ENCODE assay signal across 1 cellular context in the genomic region with DNA sequence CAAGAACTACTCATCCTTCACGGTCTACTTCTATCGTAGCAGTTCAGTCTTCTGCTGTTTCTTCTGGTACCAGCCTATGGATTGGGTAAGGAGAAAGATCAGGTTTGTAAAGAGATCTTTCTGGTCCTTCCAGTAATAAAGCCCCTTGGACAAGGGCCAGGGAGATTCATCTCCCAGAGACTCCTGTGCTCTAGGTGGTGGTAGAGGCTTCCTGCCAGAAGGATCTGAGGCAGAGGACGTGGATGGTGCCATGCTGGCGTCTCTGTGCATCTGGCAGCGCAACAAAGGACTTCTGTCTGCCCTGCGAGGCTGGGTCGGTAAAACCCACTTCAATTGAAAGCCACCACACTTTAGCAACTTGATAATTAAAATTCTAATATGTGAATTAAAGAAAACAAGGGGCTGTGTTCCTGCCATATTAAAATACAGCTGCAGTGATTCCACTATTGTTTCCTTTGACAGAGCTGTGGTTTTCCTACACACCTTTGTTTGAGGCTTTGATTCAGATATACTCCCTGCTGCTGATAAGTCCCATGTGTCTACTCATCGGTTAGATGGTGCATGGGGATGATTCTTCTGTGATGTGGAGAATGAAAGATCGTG.
TF ChIP-seq lines count a peak whose summit lies in the region.

No MANE protein-coding gene starts in this region.

TF ChIP-seq in GM23338, 12 proteins besides CTCF, POLR2A, EP300 and RAD21 (continued from another document):
- TF ChIP-seq, protein P1, sequence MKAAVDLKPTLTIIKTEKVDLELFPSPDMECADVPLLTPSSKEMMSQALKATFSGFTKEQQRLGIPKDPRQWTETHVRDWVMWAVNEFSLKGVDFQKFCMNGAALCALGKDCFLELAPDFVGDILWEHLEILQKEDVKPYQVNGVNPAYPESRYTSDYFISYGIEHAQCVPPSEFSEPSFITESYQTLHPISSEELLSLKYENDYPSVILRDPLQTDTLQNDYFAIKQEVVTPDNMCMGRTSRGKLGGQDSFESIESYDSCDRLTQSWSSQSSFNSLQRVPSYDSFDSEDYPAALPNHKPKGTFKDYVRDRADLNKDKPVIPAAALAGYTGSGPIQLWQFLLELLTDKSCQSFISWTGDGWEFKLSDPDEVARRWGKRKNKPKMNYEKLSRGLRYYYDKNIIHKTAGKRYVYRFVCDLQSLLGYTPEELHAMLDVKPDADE (IDR thresholded peaks at IDR 0.05) = no peak
- no peak for TF ChIP-seq ZNF114 (CRISPR knock-in tag; IDR thresholded peaks at IDR 0.05)
- TF ChIP-seq ZNF331 (CRISPR knock-in tag; IDR thresholded peaks at IDR 0.05; ENCODE audit: low read depth) = no peak
- TF ChIP-seq POLR2AphosphoS5 (IDR thresholded peaks at IDR 0.05; ENCODE audit: low read depth) = no peak
- TF ChIP-seq EZH2phosphoT487 (IDR thresholded peaks at IDR 0.05; ENCODE audit: unreplicated experiment) = no peak
- TF ChIP-seq, protein P2, sequence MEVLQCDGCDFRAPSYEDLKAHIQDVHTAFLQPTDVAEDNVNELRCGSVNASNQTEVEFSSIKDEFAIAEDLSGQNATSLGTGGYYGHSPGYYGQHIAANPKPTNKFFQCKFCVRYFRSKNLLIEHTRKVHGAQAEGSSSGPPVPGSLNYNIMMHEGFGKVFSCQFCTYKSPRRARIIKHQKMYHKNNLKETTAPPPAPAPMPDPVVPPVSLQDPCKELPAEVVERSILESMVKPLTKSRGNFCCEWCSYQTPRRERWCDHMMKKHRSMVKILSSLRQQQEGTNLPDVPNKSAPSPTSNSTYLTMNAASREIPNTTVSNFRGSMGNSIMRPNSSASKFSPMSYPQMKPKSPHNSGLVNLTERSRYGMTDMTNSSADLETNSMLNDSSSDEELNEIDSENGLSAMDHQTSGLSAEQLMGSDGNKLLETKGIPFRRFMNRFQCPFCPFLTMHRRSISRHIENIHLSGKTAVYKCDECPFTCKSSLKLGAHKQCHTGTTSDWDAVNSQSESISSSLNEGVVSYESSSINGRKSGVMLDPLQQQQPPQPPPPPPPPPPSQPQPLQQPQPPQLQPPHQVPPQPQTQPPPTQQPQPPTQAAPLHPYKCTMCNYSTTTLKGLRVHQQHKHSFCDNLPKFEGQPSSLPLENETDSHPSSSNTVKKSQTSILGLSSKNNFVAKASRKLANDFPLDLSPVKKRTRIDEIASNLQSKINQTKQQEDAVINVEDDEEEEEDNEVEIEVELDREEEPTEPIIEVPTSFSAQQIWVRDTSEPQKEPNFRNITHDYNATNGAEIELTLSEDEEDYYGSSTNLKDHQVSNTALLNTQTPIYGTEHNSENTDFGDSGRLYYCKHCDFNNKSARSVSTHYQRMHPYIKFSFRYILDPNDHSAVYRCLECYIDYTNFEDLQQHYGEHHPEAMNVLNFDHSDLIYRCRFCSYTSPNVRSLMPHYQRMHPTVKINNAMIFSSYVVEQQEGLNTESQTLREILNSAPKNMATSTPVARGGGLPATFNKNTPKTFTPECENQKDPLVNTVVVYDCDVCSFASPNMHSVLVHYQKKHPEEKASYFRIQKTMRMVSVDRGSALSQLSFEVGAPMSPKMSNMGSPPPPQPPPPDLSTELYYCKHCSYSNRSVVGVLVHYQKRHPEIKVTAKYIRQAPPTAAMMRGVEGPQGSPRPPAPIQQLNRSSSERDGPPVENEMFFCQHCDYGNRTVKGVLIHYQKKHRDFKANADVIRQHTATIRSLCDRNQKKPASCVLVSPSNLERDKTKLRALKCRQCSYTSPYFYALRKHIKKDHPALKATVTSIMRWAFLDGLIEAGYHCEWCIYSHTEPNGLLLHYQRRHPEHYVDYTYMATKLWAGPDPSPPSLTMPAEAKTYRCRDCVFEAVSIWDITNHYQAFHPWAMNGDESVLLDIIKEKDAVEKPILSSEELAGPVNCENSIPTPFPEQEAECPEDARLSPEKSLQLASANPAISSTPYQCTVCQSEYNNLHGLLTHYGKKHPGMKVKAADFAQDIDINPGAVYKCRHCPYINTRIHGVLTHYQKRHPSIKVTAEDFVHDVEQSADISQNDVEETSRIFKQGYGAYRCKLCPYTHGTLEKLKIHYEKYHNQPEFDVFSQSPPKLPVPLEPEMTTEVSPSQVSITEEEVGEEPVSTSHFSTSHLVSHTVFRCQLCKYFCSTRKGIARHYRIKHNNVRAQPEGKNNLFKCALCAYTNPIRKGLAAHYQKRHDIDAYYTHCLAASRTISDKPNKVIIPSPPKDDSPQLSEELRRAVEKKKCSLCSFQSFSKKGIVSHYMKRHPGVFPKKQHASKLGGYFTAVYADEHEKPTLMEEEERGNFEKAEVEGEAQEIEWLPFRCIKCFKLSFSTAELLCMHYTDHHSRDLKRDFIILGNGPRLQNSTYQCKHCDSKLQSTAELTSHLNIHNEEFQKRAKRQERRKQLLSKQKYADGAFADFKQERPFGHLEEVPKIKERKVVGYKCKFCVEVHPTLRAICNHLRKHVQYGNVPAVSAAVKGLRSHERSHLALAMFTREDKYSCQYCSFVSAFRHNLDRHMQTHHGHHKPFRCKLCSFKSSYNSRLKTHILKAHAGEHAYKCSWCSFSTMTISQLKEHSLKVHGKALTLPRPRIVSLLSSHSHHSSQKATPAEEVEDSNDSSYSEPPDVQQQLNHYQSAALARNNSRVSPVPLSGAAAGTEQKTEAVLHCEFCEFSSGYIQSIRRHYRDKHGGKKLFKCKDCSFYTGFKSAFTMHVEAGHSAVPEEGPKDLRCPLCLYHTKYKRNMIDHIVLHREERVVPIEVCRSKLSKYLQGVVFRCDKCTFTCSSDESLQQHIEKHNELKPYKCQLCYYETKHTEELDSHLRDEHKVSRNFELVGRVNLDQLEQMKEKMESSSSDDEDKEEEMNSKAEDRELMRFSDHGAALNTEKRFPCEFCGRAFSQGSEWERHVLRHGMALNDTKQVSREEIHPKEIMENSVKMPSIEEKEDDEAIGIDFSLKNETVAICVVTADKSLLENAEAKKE (CRISPR knock-in tag; IDR thresholded peaks at IDR 0.05) = no peak
- TF ChIP-seq STAT1 (IDR thresholded peaks at IDR 0.05; ENCODE audit: unreplicated experiment) = no peak
